8 cellular contexts compared by ENCODE assay signal in the genomic region with DNA sequence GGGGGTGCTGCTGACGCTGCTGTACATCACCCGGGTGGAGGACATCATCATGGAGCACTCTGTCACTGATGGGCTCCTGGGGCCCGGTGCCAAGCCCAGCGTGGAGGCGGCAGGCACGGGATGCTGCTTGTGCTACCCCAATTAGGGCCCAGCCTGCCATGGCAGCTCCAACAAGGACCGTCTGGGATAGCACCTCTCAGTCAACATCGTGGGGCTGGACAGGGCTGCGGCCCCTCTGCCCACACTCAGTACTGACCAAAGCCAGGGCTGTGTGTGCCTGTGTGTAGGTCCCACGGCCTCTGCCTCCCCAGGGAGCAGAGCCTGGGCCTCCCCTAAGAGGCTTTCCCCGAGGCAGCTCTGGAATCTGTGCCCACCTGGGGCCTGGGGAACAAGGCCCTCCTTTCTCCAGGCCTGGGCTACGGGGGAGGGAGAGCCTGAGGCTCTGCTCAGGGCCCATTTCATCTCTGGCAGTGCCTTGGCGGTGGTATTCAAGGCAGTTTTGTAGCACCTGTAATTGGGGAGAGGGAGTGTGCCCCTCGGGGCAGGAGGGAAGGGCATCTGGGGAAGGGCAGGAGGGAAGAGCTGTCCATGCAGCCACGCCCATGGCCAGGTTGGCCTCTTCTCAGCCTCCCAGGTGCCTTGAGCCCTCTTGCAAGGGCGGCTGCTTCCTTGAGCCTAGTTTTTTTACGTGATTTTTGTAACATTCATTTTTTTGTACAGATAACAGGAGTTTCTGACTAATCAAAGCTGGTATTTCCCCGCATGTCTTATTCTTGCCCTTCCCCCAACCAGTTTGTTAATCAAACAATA. TPM values are rescaled to one million over a fixed set of nuclear protein-coding genes. Genes with fewer than 3 reads are reported as not detected.
DNase-seq lines count a peak whose midpoint lies in the region; ATAC-seq lines count a peak whose summit lies in the region.

No MANE protein-coding gene starts in this region.

- no peak for DNase-seq in activated CD4-positive, CD25-positive, alpha-beta regulatory T cell treated with anti-CD3 and anti-CD28 coated beads, Interleukin-2, amount 50 U/mL, for 72 hours
- DNase-seq in activated naive CD8-positive, alpha-beta T cell treated with anti-CD3 and anti-CD28 coated beads for 36 hours, result no peak
- peak; percentile 62 for DNase-seq in islet precursor cell
- DNase-seq in stimulated activated naive CD8-positive, alpha-beta T cell treated with anti-CD3 and anti-CD28 coated beads, Interleukin-15, amount 100 ng/mL, for 72 hours, result no peak
- DNase-seq in DMS153 (lab: John Stamatoyannopoulos, UW), result no peak
- DNase-seq in retina, result no peak
- no peak for DNase-seq in globus pallidus (ENCODE audit: low spot score)

- no peaks in the 10 kb centered on the region for H3K27me3 Mint-ChIP-seq in activated naive CD8-positive, alpha-beta T cell treated with anti-CD3 and anti-CD28 coated beads for 36 hours
- no peaks in the 10 kb centered on the region for H3K27me3 Mint-ChIP-seq in stimulated activated naive CD8-positive, alpha-beta T cell treated with anti-CD3 and anti-CD28 coated beads, Interleukin-15, amount 100 ng/mL, for 72 hours

- H3K4me1 Mint-ChIP-seq in activated naive CD8-positive, alpha-beta T cell treated with anti-CD3 and anti-CD28 coated beads for 36 hours, result peaks cover 6% of the 10 kb centered on the region
- peaks cover 11% of the 10 kb centered on the region for H3K4me1 Mint-ChIP-seq in stimulated activated naive CD8-positive, alpha-beta T cell treated with anti-CD3 and anti-CD28 coated beads, Interleukin-15, amount 100 ng/mL, for 72 hours

- H3K4me3 Mint-ChIP-seq in activated naive CD8-positive, alpha-beta T cell treated with anti-CD3 and anti-CD28 coated beads for 36 hours, result peak overlapping the region; percentile 62
- peak overlapping the region; percentile 74 to 76 for H3K4me3 Mint-ChIP-seq in stimulated activated naive CD8-positive, alpha-beta T cell treated with anti-CD3 and anti-CD28 coated beads, Interleukin-15, amount 100 ng/mL, for 72 hours

- no peaks in the 10 kb centered on the region for H3K36me3 Mint-ChIP-seq in activated naive CD8-positive, alpha-beta T cell treated with anti-CD3 and anti-CD28 coated beads for 36 hours

- peak; percentile 36 to 39 for ATAC-seq in activated CD4-positive, CD25-positive, alpha-beta regulatory T cell treated with anti-CD3 and anti-CD28 coated beads, Interleukin-2, amount 50 U/mL, for 24 hours
- ATAC-seq in stimulated activated naive CD8-positive, alpha-beta T cell treated with anti-CD3 and anti-CD28 coated beads, Interleukin-15, amount 100 ng/mL, for 72 hours, result no peak

- no peaks in the 10 kb centered on the region for H3K9me3 Mint-ChIP-seq in activated naive CD8-positive, alpha-beta T cell treated with anti-CD3 and anti-CD28 coated beads for 36 hours
- H3K9me3 Mint-ChIP-seq in stimulated activated naive CD8-positive, alpha-beta T cell treated with anti-CD3 and anti-CD28 coated beads, Interleukin-15, amount 100 ng/mL, for 72 hours, result no peaks in the 10 kb centered on the region

- H3K27ac Mint-ChIP-seq in activated naive CD8-positive, alpha-beta T cell treated with anti-CD3 and anti-CD28 coated beads for 36 hours, result no peak overlapping the region
- H3K27ac Mint-ChIP-seq in stimulated activated naive CD8-positive, alpha-beta T cell treated with anti-CD3 and anti-CD28 coated beads, Interleukin-15, amount 100 ng/mL, for 72 hours, result peak overlapping the region; percentile 80 to 84

RNA-seq across cellular contexts. Expression of gene TSPAN15, which starts 55.8 kb away (rescaled TPM):
- total RNA-seq in activated naive CD8-positive, alpha-beta T cell treated with anti-CD3 and anti-CD28 coated beads for 36 hours, result under 1 TPM; 0.60 to 0.66 TPM
